In genomic region chr17:83024205-83024971, GRCh38 we compare ENCODE assay signal across 1 cellular context.
TF ChIP-seq lines count a peak whose summit lies in the region.

No MANE protein-coding gene starts in this region.

TF ChIP-seq in HepG2, 621 proteins besides CTCF, POLR2A, EP300 and RAD21:
- TF ChIP-seq TRIM24 (CRISPR knock-in tag; IDR thresholded peaks at IDR 0.05) (no peak), ZSCAN9 (CRISPR knock-in tag; IDR thresholded peaks at IDR 0.05; ENCODE audit: borderline replicate concordance) (no peak), MLXIP (CRISPR knock-in tag; IDR thresholded peaks at IDR 0.05; ENCODE audit: borderline replicate concordance) (no peak), ZNF263 (CRISPR knock-in tag; IDR thresholded peaks at IDR 0.05) (no peak), RNF2 (conservative IDR thresholded peaks at IDR 0.05; ENCODE audit: low read depth) (no peak)
